ENCODE assay signal across 1 cellular context in genomic region chr19:43224855-43225253, GRCh38.
TF ChIP-seq lines count a peak whose summit lies in the region.

No MANE protein-coding gene starts in this region.

TF ChIP-seq in IMR-90, 13 proteins besides CTCF, POLR2A, EP300 and RAD21:
- TF ChIP-seq MXI1 (IDR thresholded peaks at IDR 0.05; ENCODE audit: borderline replicate concordance, low read depth, low read length) (no peak), CHD1 (IDR thresholded peaks at IDR 0.05; ENCODE audit: low read depth, low read length) (no peak), MAZ (IDR thresholded peaks at IDR 0.05; ENCODE audit: borderline replicate concordance, low read depth, low read length) (no peak), BHLHE40 (IDR thresholded peaks at IDR 0.05; ENCODE audit: low read depth, low read length) (no peak), FOS (IDR thresholded peaks at IDR 0.05; ENCODE audit: low read depth, low read length) (no peak), SMC3 (IDR thresholded peaks at IDR 0.05; ENCODE audit: low read depth, low read length) (no peak), ELK1 (IDR thresholded peaks at IDR 0.05; ENCODE audit: borderline replicate concordance, low read depth, low read length) (no peak), MAFK (IDR thresholded peaks at IDR 0.05; ENCODE audit: low read depth, low read length) (no peak)
